In genomic region chr6:21593927-21594421, GRCh38 we compare ENCODE assay signal across 8 cellular contexts. TPM values are rescaled to one million over a fixed set of nuclear protein-coding genes. Genes with fewer than 3 reads are reported as not detected.
DNase-seq lines count a peak whose midpoint lies in the region; ATAC-seq and TF ChIP-seq lines count a peak whose summit lies in the region.

No MANE protein-coding gene starts in this region.

- peak; percentile 27 for ATAC-seq in DND-41 (ENCODE audit: insufficient read depth, low read depth)
- ATAC-seq in GM21360 (IDR thresholded peaks at IDR 0.05; ENCODE audit: unreplicated experiment) = peak; percentile 10
- peak; percentile 35 for ATAC-seq in activated CD8-positive, alpha-beta T cell treated with anti-CD3 and anti-CD28 coated beads, Interleukin-2, amount 10 ng/mL, durations not matched to agents 7 days and 5 days

- H3K27me3 ChIP-seq in DND-41 (ENCODE audit: insufficient read depth, low read length, poor library complexity) (no peaks in the 10 kb centered on the region), HUES48 (ENCODE audit: control insufficient read depth, insufficient read depth, low read length) (no peaks in the 10 kb centered on the region), trophoblast cell (ENCODE audit: insufficient read depth, low read length) (no peaks in the 10 kb centered on the region)

- peak overlapping the region; percentile 90 for H4K91ac ChIP-seq in trophoblast cell (ENCODE audit: low read depth, low read length)

- H3K18ac ChIP-seq in trophoblast cell (ENCODE audit: low read length) = peak overlapping the region; percentile 99

- peak overlapping the region; percentile 50 to 67 for H3K4me3 ChIP-seq in DND-41 (ENCODE audit: low read depth in 1 of 2, low read length in 2 of 2)
- H3K4me3 ChIP-seq in HUES48 (ENCODE audit: low read depth, low read length) = peak overlapping the region; percentile 80
- peak overlapping the region; percentile 99 for H3K4me3 ChIP-seq in trophoblast cell (ENCODE audit: low read depth, low read length)

- peak overlapping the region; percentile 73 for H3K9ac ChIP-seq in DND-41 (ENCODE audit: low read depth, low read length)
- H3K9ac ChIP-seq in HUES48 (ENCODE audit: low read depth, low read length) = peak overlapping the region; percentile 93
- H3K9ac ChIP-seq in trophoblast cell (ENCODE audit: low read length) = peak overlapping the region; percentile 99

- no peaks in the 10 kb centered on the region for H3K9me3 ChIP-seq in DND-41 (ENCODE audit: insufficient read depth, low read length, severe bottlenecking)
- no peaks in the 10 kb centered on the region for H3K9me3 ChIP-seq in HUES48 (ENCODE audit: control insufficient read depth, insufficient read depth, low read length)
- H3K9me3 ChIP-seq in trophoblast cell (ENCODE audit: insufficient read depth, low read depth, low read length) = no peaks in the 10 kb centered on the region

- POLR2A ChIA-PET in activated CD8-positive, alpha-beta T cell treated with anti-CD3 and anti-CD28 coated beads, Interleukin-2, amount 10 ng/mL, durations not matched to agents 7 days and 5 days (lab: Charles Lee) = interaction anchor here (0.6 to 1.2 kb wide), 4 partner anchors 11 to 1038 kb away, joined by 3 to 4 read pairs (median 4); no protein-coding TSS in a partner anchor

- CTCF ChIA-PET in activated CD8-positive, alpha-beta T cell treated with anti-CD3 and anti-CD28 coated beads, Interleukin-2, amount 10 ng/mL, durations not matched to agents 7 days and 5 days (lab: Charles Lee) = interaction anchor here (0.8 to 2.6 kb wide), 2 partner anchors 1030 to 1189 kb away, joined by 3 to 18 read pairs; no protein-coding TSS in a partner anchor

- peak overlapping the region; percentile 87 for H3K4ac ChIP-seq in trophoblast cell (ENCODE audit: low read depth, low read length)

- H3K4me1 ChIP-seq in DND-41 (ENCODE audit: insufficient read depth, low read length) = peaks cover 35% of the 10 kb centered on the region
- peaks cover 15% of the 10 kb centered on the region for H3K4me1 ChIP-seq in HUES48 (ENCODE audit: control insufficient read depth, insufficient read depth, low read length)
- H3K4me1 ChIP-seq in trophoblast cell (ENCODE audit: control insufficient read depth in 1 of 2, insufficient read depth in 2 of 2, low read length in 2 of 2) = peaks cover under 1% of the 10 kb centered on the region in 2 experiments

- H3K27me3 Mint-ChIP-seq in activated CD8-positive, alpha-beta T cell treated with anti-CD3 and anti-CD28 coated beads, Interleukin-2, amount 10 ng/mL, durations not matched to agents 7 days and 5 days (ENCODE audit: low read depth) = peaks cover 53% of the 10 kb centered on the region

- DNase-seq in DND-41 (peak; percentile 68), globus pallidus (ENCODE audit: low spot score) (peak; percentile 48), trophoblast cell (peak; percentile 62 to 76), CD1c-positive myeloid dendritic cell (ENCODE audit: extremely low spot score) (no peak), HuH-7.5 (ENCODE audit: low spot score) (no peak)
- DNase-seq in activated CD8-positive, alpha-beta T cell treated with anti-CD3 and anti-CD28 coated beads, Interleukin-2, amount 10 ng/mL, durations not matched to agents 7 days and 5 days = peak; percentile 33

- no peaks in the 10 kb centered on the region for H3K9me3 Mint-ChIP-seq in activated CD8-positive, alpha-beta T cell treated with anti-CD3 and anti-CD28 coated beads, Interleukin-2, amount 10 ng/mL, durations not matched to agents 7 days and 5 days (ENCODE audit: insufficient read depth)

- peak overlapping the region; percentile 75 for H2BK5ac ChIP-seq in trophoblast cell (ENCODE audit: low read depth, low read length, poor library complexity)

- H3K14ac ChIP-seq in trophoblast cell (ENCODE audit: low read length) = peak overlapping the region; percentile 98

- H3K4me3 Mint-ChIP-seq in activated CD8-positive, alpha-beta T cell treated with anti-CD3 and anti-CD28 coated beads, Interleukin-2, amount 10 ng/mL, durations not matched to agents 7 days and 5 days = no peak overlapping the region

- peak overlapping the region; percentile 59 for H4K8ac ChIP-seq in trophoblast cell (ENCODE audit: low read depth, low read length)

- H2BK12ac ChIP-seq in trophoblast cell (ENCODE audit: low read length) = no peak overlapping the region

- H3K4me1 Mint-ChIP-seq in activated CD8-positive, alpha-beta T cell treated with anti-CD3 and anti-CD28 coated beads, Interleukin-2, amount 10 ng/mL, durations not matched to agents 7 days and 5 days (ENCODE audit: low read depth) = peaks cover 29% of the 10 kb centered on the region

- TF ChIP-seq CTCF in DND-41 (IDR thresholded peaks at IDR 0.05; ENCODE audit: borderline replicate concordance, extremely low read depth, low read length, poor library complexity, severe bottlenecking) = no peak

- no peak overlapping the region for H2AK5ac ChIP-seq in trophoblast cell (ENCODE audit: low read length)

- H3K79me2 ChIP-seq in DND-41 (ENCODE audit: insufficient read depth, low read length) = peaks cover 69% of the 10 kb centered on the region
- peaks cover 30% of the 10 kb centered on the region for H3K79me2 ChIP-seq in trophoblast cell (ENCODE audit: control insufficient read depth, insufficient read depth, low read length, poor library complexity)

- no peak overlapping the region for H3K27ac Mint-ChIP-seq in activated CD8-positive, alpha-beta T cell treated with anti-CD3 and anti-CD28 coated beads, Interleukin-2, amount 10 ng/mL, durations not matched to agents 7 days and 5 days

- H4K20me1 ChIP-seq in DND-41 (ENCODE audit: insufficient read depth, low read length) = peaks cover 41% of the 10 kb centered on the region

- no peak overlapping the region for H2AFZ ChIP-seq in DND-41 (ENCODE audit: low read depth, low read length)
- H2AFZ ChIP-seq in trophoblast cell (ENCODE audit: insufficient read depth, low read length, poor library complexity) = no peak overlapping the region

- peak overlapping the region; percentile 92 for H3K27ac ChIP-seq in DND-41 (ENCODE audit: low read length)
- H3K27ac ChIP-seq in HUES48 (ENCODE audit: low read depth, low read length) = peak overlapping the region; percentile 82
- peak overlapping the region; percentile 94 for H3K27ac ChIP-seq in trophoblast cell (ENCODE audit: low read depth, low read length)

- H3K4me2 ChIP-seq in DND-41 (ENCODE audit: insufficient read depth, low read length) (peak overlapping the region; percentile 58), trophoblast cell (ENCODE audit: low read length) (peak overlapping the region; percentile 70)

- H2BK120ac ChIP-seq in trophoblast cell (ENCODE audit: insufficient read depth, low read length, poor library complexity) = peak overlapping the region; percentile 67

- WGBS in trophoblast cell (ENCODE audit: extremely low coverage, insufficient coverage, insufficient read length) = no CpG with 5 or more reads among the region's 21 CpGs

- H3K36me3 ChIP-seq in DND-41 (ENCODE audit: insufficient read depth, low read length) (peaks cover 44% of the 10 kb centered on the region), HUES48 (ENCODE audit: control insufficient read depth, insufficient read depth, low read length) (peaks cover 16% of the 10 kb centered on the region), trophoblast cell (ENCODE audit: control insufficient read depth in 1 of 2, insufficient read depth in 2 of 2, low read length in 2 of 2) (peaks cover 15% of the 10 kb centered on the region in 2 experiments)

- peaks cover 33% of the 10 kb centered on the region for H3K79me1 ChIP-seq in trophoblast cell (ENCODE audit: low read length)

- no peak overlapping the region for H4K12ac ChIP-seq in trophoblast cell (ENCODE audit: low read depth, low read length)

- no peak overlapping the region for H3K23ac ChIP-seq in trophoblast cell (ENCODE audit: low read length)

- no peaks in the 10 kb centered on the region for H3K36me3 Mint-ChIP-seq in activated CD8-positive, alpha-beta T cell treated with anti-CD3 and anti-CD28 coated beads, Interleukin-2, amount 10 ng/mL, durations not matched to agents 7 days and 5 days (ENCODE audit: low read depth)

RNA-seq across cellular contexts. Expression of gene SOX4, which starts 0.4 kb away (rescaled TPM):
- under 1 TPM; 0.71 to 0.83 TPM for total RNA-seq in activated CD8-positive, alpha-beta T cell treated with anti-CD3 and anti-CD28 coated beads, Interleukin-2, amount 10 ng/mL, durations not matched to agents 7 days and 5 days
- 117 and 120 TPM in 2 replicates for polyA plus RNA-seq in trophoblast cell (2013)

Comparison
In these comparisons a context has a peak if more than half of its experiments do, and no peak if none do; other contexts are left out.
1. DNase-seq: peak in DND-41 (single experiment), activated CD8-positive, alpha-beta T cell treated with anti-CD3 and anti-CD28 coated beads, Interleukin-2, amount 10 ng/mL, durations not matched to agents 7 days and 5 days (single experiment), globus pallidus (single experiment) and trophoblast cell (2 of 2); none in CD1c-positive myeloid dendritic cell (single experiment) and HuH-7.5 (single experiment).
2. Peak in every context shown above with its lines, with median percentiles within 50 percentile points of each other: ATAC-seq, H3K27ac ChIP-seq, H3K4me3 ChIP-seq and H3K9ac ChIP-seq.